ENCODE assay signal across 9 cellular contexts in the genomic region with DNA sequence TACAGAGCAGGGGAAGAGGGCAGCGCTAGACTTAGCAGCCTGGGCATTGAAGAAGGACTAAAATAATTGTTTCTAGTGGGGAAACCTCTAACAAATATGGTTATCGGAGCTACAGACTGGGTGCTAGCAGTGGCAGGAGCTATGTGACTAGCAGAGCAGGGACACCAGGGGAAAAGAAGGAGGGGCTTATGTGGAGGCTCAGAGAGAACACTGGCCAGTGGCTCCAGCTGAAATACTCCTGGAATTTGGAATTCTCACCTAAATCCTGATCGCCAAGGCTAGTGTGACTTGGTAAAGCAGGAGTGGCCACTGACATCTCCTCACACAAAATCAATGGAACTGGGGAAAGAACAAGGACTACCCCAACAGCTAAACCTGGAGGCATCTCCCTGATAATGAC. TPM values are rescaled to one million over a fixed set of nuclear protein-coding genes. Genes with fewer than 3 reads are reported as not detected.
DNase-seq lines count a peak whose midpoint lies in the region; ATAC-seq and TF ChIP-seq lines count a peak whose summit lies in the region.
"Had no signal": no experiment of that assay in that cellular context is flagged by ENCODE, and none has a peak within 500 bp of the region (broad histone marks: within the 10 kb centered on the region; RNA-seq: fewer than 3 reads in every experiment).

No MANE protein-coding gene starts in this region.

- H3K4me1 ChIP-seq in CD4-positive, alpha-beta memory T cell (ENCODE audit: insufficient read depth, low read length): peaks cover 51% of the 10 kb centered on the region
- peaks cover 51% of the 10 kb centered on the region for H3K4me1 ChIP-seq in Loucy (ENCODE audit: insufficient read depth, low read length, poor library complexity, severe bottlenecking)

- H3F3A ChIP-seq in Loucy (ENCODE audit: low read depth): 0 out of 2 replicates have a peak, but pooled peaks cover under 1% of the 10 kb centered on the region

- no peak overlapping the region for H2AFZ ChIP-seq in Loucy (ENCODE audit: low read length)

- CTCF ChIA-PET in CD4-positive, alpha-beta memory T cell (lab: Charles Lee; ENCODE audit: partially characterized antibody): interaction anchor here (1.2 to 2.2 kb wide), 3 partner anchors 17 to 25 kb away, joined by 3 to 7 read pairs (median 4); no protein-coding TSS in a partner anchor

- peak overlapping the region; percentile 53 for H3K27ac ChIP-seq in CD4-positive, alpha-beta memory T cell (ENCODE audit: low read depth, low read length)
- no peak overlapping the region for H3K27ac ChIP-seq in coronary artery

- H3K4me3 ChIP-seq in CD4-positive, alpha-beta memory T cell (ENCODE audit: low read length in 2 of 2): peak overlapping the region; percentile 17 to 67
- H3K4me3 ChIP-seq in Loucy (ENCODE audit: low read length, poor library complexity, severe bottlenecking): peak overlapping the region; percentile 81
- peak overlapping the region; percentile 97 for H3K4me3 ChIP-seq in coronary artery

- peak overlapping the region; percentile 82 to 95 (median 94) for H3K27ac Mint-ChIP-seq in CD4-positive, alpha-beta memory T cell
- H3K27ac Mint-ChIP-seq in naive B cell: peak overlapping the region; percentile 42 to 94 (median 89)

- H3K79me2 ChIP-seq in Loucy (ENCODE audit: insufficient read depth, low read length): peaks cover 84% of the 10 kb centered on the region

- no peak for TF ChIP-seq CTCF in Loucy (conservative IDR thresholded peaks at IDR 0.05; ENCODE audit: low read length)
- TF ChIP-seq CTCF in coronary artery (IDR thresholded peaks at IDR 0.05): no peak

- peaks cover 38 to 67% (median 46%) of the 10 kb centered on the region in 4 donors for H3K4me1 Mint-ChIP-seq in CD4-positive, alpha-beta memory T cell
- peaks cover 36 to 65% (median 64%) of the 10 kb centered on the region in 3 donors for H3K4me1 Mint-ChIP-seq in naive B cell

- H3K36me3 Mint-ChIP-seq in CD4-positive, alpha-beta memory T cell: peaks cover 0 to 16% of the 10 kb centered on the region in 2 donors
- no peaks in the 10 kb centered on the region for H3K36me3 Mint-ChIP-seq in naive B cell

- peaks cover 53% of the 10 kb centered on the region for H4K20me1 ChIP-seq in Loucy (ENCODE audit: insufficient read depth, low read length, poor library complexity, severe bottlenecking)

- H3K36me3 ChIP-seq in CD4-positive, alpha-beta memory T cell (ENCODE audit: insufficient read depth, low read length): no peaks in the 10 kb centered on the region
- H3K36me3 ChIP-seq in Loucy (ENCODE audit: insufficient read depth, low read length): peaks cover 4% of the 10 kb centered on the region

- H3K27me3 ChIP-seq in CD4-positive, alpha-beta memory T cell (ENCODE audit: insufficient read depth, low read length): no peaks in the 10 kb centered on the region
- no peaks in the 10 kb centered on the region for H3K27me3 ChIP-seq in Loucy (ENCODE audit: insufficient read depth, low read length, poor library complexity, severe bottlenecking)

- no peaks in the 10 kb centered on the region for H3K9me2 ChIP-seq in Loucy (replicated peaks; ENCODE audit: low read depth, low read length)

- peak overlapping the region; percentile 89 for H3K9ac ChIP-seq in Loucy (ENCODE audit: low read depth, low read length, poor library complexity, severe bottlenecking)

- no peaks in the 10 kb centered on the region for H3K27me3 Mint-ChIP-seq in CD4-positive, alpha-beta memory T cell
- H3K27me3 Mint-ChIP-seq in naive B cell: no peaks in the 10 kb centered on the region

- no peak for ATAC-seq in naive B cell (ENCODE audit: low read depth in 2 of 2)
- ATAC-seq in HG03439 (IDR thresholded peaks at IDR 0.05; ENCODE audit: unreplicated experiment): no peak

- POLR2A ChIA-PET in CD4-positive, alpha-beta memory T cell (lab: Charles Lee; ENCODE audit: partially characterized antibody): interaction anchor here (1.0 to 2.5 kb wide), 2 partner anchors 19 to 467 kb away, joined by 3 to 6 read pairs; no protein-coding TSS in a partner anchor

- intact Hi-C loops in CD4-positive, alpha-beta memory T cell (cut with micrococcal nuclease): loop anchor here (2.0 to 10.0 kb wide), 3 partner anchors 39 to 1801 kb away; a partner anchor contains a TSS

- peaks cover 0 to 2% (median 0%) of the 10 kb centered on the region in 8 donors for H3K9me3 Mint-ChIP-seq in CD4-positive, alpha-beta memory T cell
- no peaks in the 10 kb centered on the region for H3K9me3 Mint-ChIP-seq in naive B cell

- H3K9me3 ChIP-seq in CD4-positive, alpha-beta memory T cell (ENCODE audit: control insufficient read depth in 1 of 2, low read length in 2 of 2): no peaks in the 10 kb centered on the region
- no peaks in the 10 kb centered on the region for H3K9me3 ChIP-seq in Loucy (ENCODE audit: insufficient read depth, low read depth, low read length)

- peak overlapping the region; percentile 88 for H3K4me2 ChIP-seq in Loucy (ENCODE audit: low read depth, low read length, poor library complexity, severe bottlenecking)

- H3K4me3 Mint-ChIP-seq in CD4-positive, alpha-beta memory T cell: peak overlapping the region; percentile 88 to 94 (median 90)
- peak overlapping the region; percentile 87 to 95 (median 90) for H3K4me3 Mint-ChIP-seq in naive B cell

- DNase-seq in CD4-positive, alpha-beta memory T cell: no peak
- DNase-seq in coronary artery (ENCODE audit: low spot score): no peak
- DNase-seq in naive B cell: no peak
- DNase-seq in H4 (ENCODE audit: low spot score): no peak
- DNase-seq in NCI-H2081 (lab: John Stamatoyannopoulos, UW): no peak
- no peak for DNase-seq in occipital lobe (lab: John Stamatoyannopoulos, UW)
- DNase-seq: cortex of kidney had no signal

RNA-seq across cellular contexts. Expression of a gene that starts 2.0 kb away (rescaled TPM):
- 10 to 100 TPM; 55.1 to 57.5 TPM for total RNA-seq in CD4-positive, alpha-beta memory T cell
- 10 to 100 TPM; 27.0 TPM for polyA plus RNA-seq in CD4-positive, alpha-beta memory T cell
- 100 to 1,000 TPM; 119 to 235 (median 190) TPM for polyA plus RNA-seq in naive B cell (ENCODE audit: low read depth in 6 of 6)
- 13.8 and 18.6 TPM in 2 replicates for total RNA-seq in H4 (2014; rRNA removed; shearing (Covaris generic))
- 62.7 TPM for total RNA-seq in occipital lobe

Comparison
In these comparisons a context has a peak if more than half of its experiments do, and no peak if none do; other contexts are left out.
1. H3K4me3 ChIP-seq: peak in every context shown above with its lines; median percentile 97 in coronary artery; 81 in Loucy; 42 in CD4-positive, alpha-beta memory T cell.